Comparison of ENCODE assay signal across 1 cellular context in genomic region chr14:54712371-54712998, GRCh38.
TF ChIP-seq lines count a peak whose summit lies in the region.

No MANE protein-coding gene starts in this region.

TF ChIP-seq in GM23338, 12 proteins besides CTCF, POLR2A, EP300 and RAD21 (continued from another document):
- TF ChIP-seq ZNF462 (CRISPR knock-in tag; IDR thresholded peaks at IDR 0.05) (no peak), POLR2AphosphoS5 (IDR thresholded peaks at IDR 0.05; ENCODE audit: low read depth) (no peak)
